ENCODE assay signal across 8 cellular contexts in genomic region chr1:36088577-36089392, GRCh38. TPM values are rescaled to one million over a fixed set of nuclear protein-coding genes. Genes with fewer than 3 reads are reported as not detected.
DNase-seq lines count a peak whose midpoint lies in the region; TF ChIP-seq lines count a peak whose summit lies in the region.

TSS of gene ADPRS (plus strand) at chr1:36088892. CDS start at chr1:36088905, 13 bp downstream.

- TF ChIP-seq CTCF in Loucy (conservative IDR thresholded peaks at IDR 0.05; ENCODE audit: low read length) (peak; percentile 85), fibroblast of the aortic adventitia (IDR thresholded peaks at IDR 0.05; ENCODE audit: insufficient read depth, low read length) (peak; percentile 78), nephron progenitor cell (IDR thresholded peaks at IDR 0.05) (peak; percentile 98)

- H3K4me3 Mint-ChIP-seq in nephron progenitor cell, result peak within 1 kb of the TSS; percentile 96
- H3K4me3 Mint-ChIP-seq in stimulated activated naive CD8-positive, alpha-beta T cell treated with anti-CD3 and anti-CD28 coated beads, Interleukin-15, Interleukin-2, amounts not matched to agents 100 ng/mL and 50 ng/mL, for 24 hours, result peak within 1 kb of the TSS; percentile 94

- H3K27me3 ChIP-seq in H7 (ENCODE audit: control insufficient read depth, insufficient read depth, low read length), result peaks cover 6% of the 10 kb centered on the region; the same call in 1 of the 2 replicates
- H3K27me3 ChIP-seq in Loucy (ENCODE audit: insufficient read depth, low read length, poor library complexity, severe bottlenecking), result no peaks in the 10 kb centered on the region

- peaks cover 14% of the 10 kb centered on the region for H3K4me1 ChIP-seq in Loucy (ENCODE audit: insufficient read depth, low read length, poor library complexity, severe bottlenecking)

- H3K9me3 Mint-ChIP-seq in nephron progenitor cell, result no peaks in the 10 kb centered on the region
- H3K9me3 Mint-ChIP-seq in stimulated activated naive CD8-positive, alpha-beta T cell treated with anti-CD3 and anti-CD28 coated beads, Interleukin-15, Interleukin-2, amounts not matched to agents 100 ng/mL and 50 ng/mL, for 24 hours, result no peaks in the 10 kb centered on the region

- H3K36me3 Mint-ChIP-seq in nephron progenitor cell (ENCODE audit: low read depth), result peaks cover 17% of the 10 kb centered on the region
- H3K36me3 Mint-ChIP-seq in stimulated activated naive CD8-positive, alpha-beta T cell treated with anti-CD3 and anti-CD28 coated beads, Interleukin-15, Interleukin-2, amounts not matched to agents 100 ng/mL and 50 ng/mL, for 24 hours (ENCODE audit: low read depth), result peaks cover 23% of the 10 kb centered on the region

- H3K9me3 ChIP-seq in Loucy (ENCODE audit: insufficient read depth, low read depth, low read length), result no peaks in the 10 kb centered on the region

- peaks cover 15% of the 10 kb centered on the region for H4K20me1 ChIP-seq in Loucy (ENCODE audit: insufficient read depth, low read length, poor library complexity, severe bottlenecking)

- peaks cover 6% of the 10 kb centered on the region for H3K27me3 Mint-ChIP-seq in nephron progenitor cell (ENCODE audit: low read depth, poor library complexity)
- H3K27me3 Mint-ChIP-seq in stimulated activated naive CD8-positive, alpha-beta T cell treated with anti-CD3 and anti-CD28 coated beads, Interleukin-15, Interleukin-2, amounts not matched to agents 100 ng/mL and 50 ng/mL, for 24 hours, result peaks cover 9% of the 10 kb centered on the region

- peak within 1 kb of the TSS; percentile 100 for H3K4me2 ChIP-seq in Loucy (ENCODE audit: low read depth, low read length, poor library complexity, severe bottlenecking)

- no peaks in the 10 kb centered on the region for H3K9me2 ChIP-seq in Loucy (replicated peaks; ENCODE audit: low read depth, low read length)

- H2AFZ ChIP-seq in Loucy (ENCODE audit: low read length), result peak within 1 kb of the TSS; percentile 100

- H3K27ac Mint-ChIP-seq in nephron progenitor cell, result peak within 1 kb of the TSS; percentile 88
- H3K27ac Mint-ChIP-seq in stimulated activated naive CD8-positive, alpha-beta T cell treated with anti-CD3 and anti-CD28 coated beads, Interleukin-15, Interleukin-2, amounts not matched to agents 100 ng/mL and 50 ng/mL, for 24 hours, result peak within 1 kb of the TSS; percentile 90

- DNase-seq in GDM1 (lab: John Stamatoyannopoulos, UW), result peak; percentile 82
- peak; percentile 97 for DNase-seq in H7
- DNase-seq in SHP77 (lab: John Stamatoyannopoulos, UW), result peak; percentile 76 to 80
- peak; percentile 88 for DNase-seq in activated effector memory CD4-positive, alpha-beta T cell treated with Interleukin-2 at 50 U/mL for 16 hours
- peak; percentile 89 for DNase-seq in fibroblast of the aortic adventitia (ENCODE audit: low read depth)
- DNase-seq in nephron progenitor cell, result peak; percentile 90

- peaks cover 41% of the 10 kb centered on the region for H3K79me2 ChIP-seq in Loucy (ENCODE audit: insufficient read depth, low read length)

- peak within 1 kb of the TSS; percentile 84 for H3K9ac ChIP-seq in Loucy (ENCODE audit: low read depth, low read length, poor library complexity, severe bottlenecking)

- H3K4me3 ChIP-seq in H7 (ENCODE audit: insufficient read depth, low read depth, low read length) (peak within 1 kb of the TSS; percentile 97), Loucy (ENCODE audit: low read length, poor library complexity, severe bottlenecking) (peak within 1 kb of the TSS; percentile 93), fibroblast of the aortic adventitia (ENCODE audit: low read depth, low read length) (peak within 1 kb of the TSS; percentile 90)

- H3F3A ChIP-seq in Loucy (ENCODE audit: low read depth), result no peaks in the 10 kb centered on the region

- H3K36me3 ChIP-seq in H7 (replicated peaks; ENCODE audit: control insufficient read depth, insufficient read depth, low read length) (peaks cover 24% of the 10 kb centered on the region), Loucy (ENCODE audit: insufficient read depth, low read length) (peaks cover 16% of the 10 kb centered on the region; the same call in 1 of the 2 replicates)

- peaks cover 25% of the 10 kb centered on the region for H3K4me1 Mint-ChIP-seq in nephron progenitor cell
- peaks cover 23% of the 10 kb centered on the region for H3K4me1 Mint-ChIP-seq in stimulated activated naive CD8-positive, alpha-beta T cell treated with anti-CD3 and anti-CD28 coated beads, Interleukin-15, Interleukin-2, amounts not matched to agents 100 ng/mL and 50 ng/mL, for 24 hours (ENCODE audit: low read depth)

RNA-seq across cellular contexts. Expression of gene ADPRS, which starts in this region (rescaled TPM):
- total RNA-seq in H7 (2014; rRNA removed; shearing (Covaris generic)), result 112 and 116 TPM in 2 replicates
- total RNA-seq in fibroblast of the aortic adventitia (ENCODE audit: low replicate concordance), result 21.1 and 25.5 TPM in 2 replicates

Comparison
In these comparisons a context has a peak if more than half of its experiments do, and no peak if none do; other contexts are left out.
1. Peak in every context shown above with its lines: DNase-seq and H3K4me3 ChIP-seq.